In genomic region chr4:173314715-173315114, GRCh38 we compare ENCODE assay signal across 11 cellular contexts.
"Had no signal": no experiment of that assay in that cellular context is flagged by ENCODE, and none has a peak within 500 bp of the region (broad histone marks: within the 10 kb centered on the region; RNA-seq: fewer than 3 reads in every experiment).

No MANE protein-coding gene starts in this region.

- ATAC-seq: GM23338, HCT116 had no signal

- FAIRE-seq: H1, H54 had no signal

- H3K4me2 ChIP-seq: GM23338 had no signal

- DNase-seq: GM23248, GOT3, H7, H9, HCEC 1CT, HFFc6 had no signal

- H3K9ac ChIP-seq: GM23248 had no signal

- H2AFZ ChIP-seq: GM23248, GM23338 had no signal

- H3K4me3 ChIP-seq: GM23248, GM23338, HAP-1 had no signal

- H3K27ac ChIP-seq: GM23248 had no signal

- H3K9me3 ChIP-seq: HAP-1 had no signal
